1 cellular context compared by ENCODE assay signal in genomic region chr2:148508878-148509702, GRCh38.
TF ChIP-seq lines count a peak whose summit lies in the region.

No MANE protein-coding gene starts in this region.

TF ChIP-seq in K562, 482 proteins besides CTCF, POLR2A, EP300 and RAD21 (continued from another document and continues in another):
- TF ChIP-seq ZNF639 (CRISPR knock-in tag; conservative IDR thresholded peaks at IDR 0.05 in 1 of 2, IDR thresholded peaks at IDR 0.05 in 1 of 2) = peak in 1 of 2 experiments; percentile 54; a peak in 1 of 4 replicates
- no peak for TF ChIP-seq RHOXF2B (CRISPR knock-in tag; conservative IDR thresholded peaks at IDR 0.05)
- TF ChIP-seq CAMTA2 (CRISPR knock-in tag; conservative IDR thresholded peaks at IDR 0.05) = no peak
- no peak for TF ChIP-seq SAFB2 (IDR thresholded peaks at IDR 0.05; ENCODE audit: borderline replicate concordance, low read depth, low read length, severe bottlenecking)
- TF ChIP-seq ZNF274 (IDR thresholded peaks at IDR 0.05; ENCODE audit: borderline replicate concordance, low read depth, low read length) = no peak
- no peak for TF ChIP-seq ILK (tag; IDR thresholded peaks at IDR 0.05; ENCODE audit: borderline replicate concordance, low read depth)
- TF ChIP-seq TARDBP (IDR thresholded peaks at IDR 0.05) = no peak
- TF ChIP-seq DMBX1 (CRISPR knock-in tag; IDR thresholded peaks at IDR 0.05; ENCODE audit: borderline replicate concordance) = peak; percentile 19; the same call in 1 of the 2 replicates
- TF ChIP-seq FOXP1 (CRISPR knock-in tag; IDR thresholded peaks at IDR 0.05) = peak; percentile 55; the same call in 1 of the 2 replicates
- TF ChIP-seq PBX2 (CRISPR knock-in tag; IDR thresholded peaks at IDR 0.05; ENCODE audit: low read depth) = no peak
- no peak for TF ChIP-seq PBX2 (tag; conservative IDR thresholded peaks at IDR 0.05; ENCODE audit: low read depth)
- TF ChIP-seq ZNF133 (CRISPR knock-in tag; IDR thresholded peaks at IDR 0.05) = no peak
- no peak for TF ChIP-seq MTA3 (IDR thresholded peaks at IDR 0.05; ENCODE audit: borderline replicate concordance)
- TF ChIP-seq, protein P1, sequence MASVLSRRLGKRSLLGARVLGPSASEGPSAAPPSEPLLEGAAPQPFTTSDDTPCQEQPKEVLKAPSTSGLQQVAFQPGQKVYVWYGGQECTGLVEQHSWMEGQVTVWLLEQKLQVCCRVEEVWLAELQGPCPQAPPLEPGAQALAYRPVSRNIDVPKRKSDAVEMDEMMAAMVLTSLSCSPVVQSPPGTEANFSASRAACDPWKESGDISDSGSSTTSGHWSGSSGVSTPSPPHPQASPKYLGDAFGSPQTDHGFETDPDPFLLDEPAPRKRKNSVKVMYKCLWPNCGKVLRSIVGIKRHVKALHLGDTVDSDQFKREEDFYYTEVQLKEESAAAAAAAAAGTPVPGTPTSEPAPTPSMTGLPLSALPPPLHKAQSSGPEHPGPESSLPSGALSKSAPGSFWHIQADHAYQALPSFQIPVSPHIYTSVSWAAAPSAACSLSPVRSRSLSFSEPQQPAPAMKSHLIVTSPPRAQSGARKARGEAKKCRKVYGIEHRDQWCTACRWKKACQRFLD (CRISPR knock-in tag; IDR thresholded peaks at IDR 0.05) = no peak
- no peak for TF ChIP-seq MAFG (tag; conservative IDR thresholded peaks at IDR 0.05)
- TF ChIP-seq POLR3G (IDR thresholded peaks at IDR 0.05; ENCODE audit: extremely low read depth, insufficient read length, insufficient replicate concordance) = no peak
- TF ChIP-seq ZNF12 (CRISPR knock-in tag; IDR thresholded peaks at IDR 0.05) = no peak
- TF ChIP-seq L3MBTL2 (IDR thresholded peaks at IDR 0.05) = peak; percentile 86
- peak; percentile 21 to 35; a peak in 1 of 4 replicates for TF ChIP-seq NRF1 (conservative IDR thresholded peaks at IDR 0.05 in 1 of 2, IDR thresholded peaks at IDR 0.05 in 1 of 2)
- TF ChIP-seq RFX7 (CRISPR knock-in tag; IDR thresholded peaks at IDR 0.05) = no peak
- no peak for TF ChIP-seq ZNF3 (CRISPR knock-in tag; IDR thresholded peaks at IDR 0.05)
- TF ChIP-seq PRPF4 (IDR thresholded peaks at IDR 0.05; ENCODE audit: insufficient read depth, low read depth, low read length, poor library complexity, severe bottlenecking) = no peak
- peak; percentile 48; the same call in 1 of the 2 replicates for TF ChIP-seq ATF7 (IDR thresholded peaks at IDR 0.05)
- TF ChIP-seq FOXA1 (IDR thresholded peaks at IDR 0.05; ENCODE audit: borderline replicate concordance) = no peak
- TF ChIP-seq, protein P2, sequence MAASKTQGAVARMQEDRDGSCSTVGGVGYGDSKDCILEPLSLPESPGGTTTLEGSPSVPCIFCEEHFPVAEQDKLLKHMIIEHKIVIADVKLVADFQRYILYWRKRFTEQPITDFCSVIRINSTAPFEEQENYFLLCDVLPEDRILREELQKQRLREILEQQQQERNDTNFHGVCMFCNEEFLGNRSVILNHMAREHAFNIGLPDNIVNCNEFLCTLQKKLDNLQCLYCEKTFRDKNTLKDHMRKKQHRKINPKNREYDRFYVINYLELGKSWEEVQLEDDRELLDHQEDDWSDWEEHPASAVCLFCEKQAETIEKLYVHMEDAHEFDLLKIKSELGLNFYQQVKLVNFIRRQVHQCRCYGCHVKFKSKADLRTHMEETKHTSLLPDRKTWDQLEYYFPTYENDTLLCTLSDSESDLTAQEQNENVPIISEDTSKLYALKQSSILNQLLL (CRISPR knock-in tag; IDR thresholded peaks at IDR 0.05; ENCODE audit: borderline replicate concordance) = no peak
- TF ChIP-seq TEAD1 (CRISPR knock-in tag; IDR thresholded peaks at IDR 0.05) = peak; percentile 52 to 58; a peak in 1 of 4 replicates
- no peak for TF ChIP-seq E2F3 (CRISPR knock-in tag; IDR thresholded peaks at IDR 0.05)
- TF ChIP-seq ZNF644 (tag; IDR thresholded peaks at IDR 0.05; ENCODE audit: low read depth) = no peak
- peak; percentile 35; the same call in 1 of the 2 replicates for TF ChIP-seq KLF16 (IDR thresholded peaks at IDR 0.05)
- TF ChIP-seq ZNF717 (CRISPR knock-in tag; IDR thresholded peaks at IDR 0.05) = no peak
- TF ChIP-seq ZNF140 (CRISPR knock-in tag; IDR thresholded peaks at IDR 0.05) = no peak
- TF ChIP-seq CEBPZ (IDR thresholded peaks at IDR 0.05; ENCODE audit: borderline replicate concordance, low read depth, low read length) = no peak
- peak; percentile 42 for TF ChIP-seq CXXC5 (CRISPR knock-in tag; IDR thresholded peaks at IDR 0.05)
- TF ChIP-seq, protein P3, sequence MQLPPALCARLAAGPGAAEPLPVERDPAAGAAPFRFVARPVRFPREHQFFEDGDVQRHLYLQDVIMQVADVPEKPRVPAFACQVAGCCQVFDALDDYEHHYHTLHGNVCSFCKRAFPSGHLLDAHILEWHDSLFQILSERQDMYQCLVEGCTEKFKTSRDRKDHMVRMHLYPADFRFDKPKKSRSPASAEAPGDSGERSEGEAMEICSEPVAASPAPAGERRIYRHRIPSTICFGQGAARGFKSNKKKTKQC (CRISPR knock-in tag; IDR thresholded peaks at IDR 0.05) = peak; percentile 49; the same call in 1 of the 2 replicates
- TF ChIP-seq EWSR1 (IDR thresholded peaks at IDR 0.05; ENCODE audit: borderline replicate concordance, low read depth, partially characterized antibody) = no peak
- no peak for TF ChIP-seq FOXM1 (IDR thresholded peaks at IDR 0.05; ENCODE audit: low read depth)
- TF ChIP-seq FOXM1 (CRISPR knock-in tag; IDR thresholded peaks at IDR 0.05; ENCODE audit: low read depth) = no peak
- TF ChIP-seq GTF2B (IDR thresholded peaks at IDR 0.05; ENCODE audit: extremely low read depth, insufficient read length) = no peak
- TF ChIP-seq MITF (IDR thresholded peaks at IDR 0.05) = no peak
- no peak for TF ChIP-seq ZNF354B (CRISPR knock-in tag; IDR thresholded peaks at IDR 0.05)
- TF ChIP-seq WHSC1 (IDR thresholded peaks at IDR 0.05; ENCODE audit: low read length) = no peak
- TF ChIP-seq JUND (IDR thresholded peaks at IDR 0.05; ENCODE audit: borderline replicate concordance, low read depth, low read length) = peak; percentile 45; the same call in 1 of the 2 replicates
- no peak; the same call in 2 of the 3 replicates for TF ChIP-seq JUND (tag; IDR thresholded peaks at IDR 0.05; ENCODE audit: borderline replicate concordance, low read depth, low read length)
- no peak for TF ChIP-seq RBBP5 (IDR thresholded peaks at IDR 0.05; ENCODE audit: borderline replicate concordance, insufficient read depth, low read length, poor library complexity, severe bottlenecking)
- no peak for TF ChIP-seq MEIS2 (IDR thresholded peaks at IDR 0.05; ENCODE audit: partially characterized antibody)
- no peak for TF ChIP-seq ARID2 (IDR thresholded peaks at IDR 0.05)
- TF ChIP-seq, protein P4, sequence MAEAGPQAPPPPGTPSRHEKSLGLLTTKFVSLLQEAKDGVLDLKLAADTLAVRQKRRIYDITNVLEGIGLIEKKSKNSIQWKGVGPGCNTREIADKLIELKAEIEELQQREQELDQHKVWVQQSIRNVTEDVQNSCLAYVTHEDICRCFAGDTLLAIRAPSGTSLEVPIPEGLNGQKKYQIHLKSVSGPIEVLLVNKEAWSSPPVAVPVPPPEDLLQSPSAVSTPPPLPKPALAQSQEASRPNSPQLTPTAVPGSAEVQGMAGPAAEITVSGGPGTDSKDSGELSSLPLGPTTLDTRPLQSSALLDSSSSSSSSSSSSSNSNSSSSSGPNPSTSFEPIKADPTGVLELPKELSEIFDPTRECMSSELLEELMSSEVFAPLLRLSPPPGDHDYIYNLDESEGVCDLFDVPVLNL (CRISPR knock-in tag; IDR thresholded peaks at IDR 0.05; ENCODE audit: low read depth) = no peak
- no peak for TF ChIP-seq FOXJ3 (CRISPR knock-in tag; IDR thresholded peaks at IDR 0.05)
- peak; percentile 92 for TF ChIP-seq CEBPB (tag; IDR thresholded peaks at IDR 0.05)
- no peak for TF ChIP-seq KAT2B (IDR thresholded peaks at IDR 0.05; ENCODE audit: low read depth, low read length)
- no peak for TF ChIP-seq SMARCA4 (IDR thresholded peaks at IDR 0.05)
- TF ChIP-seq ESRRB (CRISPR knock-in tag; IDR thresholded peaks at IDR 0.05; ENCODE audit: borderline replicate concordance) = no peak
- no peak for TF ChIP-seq RAD51 (IDR thresholded peaks at IDR 0.05; ENCODE audit: borderline replicate concordance, low read depth)
- no peak for TF ChIP-seq STAT5A (IDR thresholded peaks at IDR 0.05; ENCODE audit: borderline replicate concordance, low read length)
